ENCODE assay signal across 23 cellular contexts in genomic region chr3:71650372-71650771, GRCh38.
"Had no signal": no experiment of that assay in that cellular context is flagged by ENCODE, and none has a peak within 500 bp of the region (broad histone marks: within the 10 kb centered on the region; RNA-seq: fewer than 3 reads in every experiment).

No MANE protein-coding gene starts in this region.

- H3K4me3 ChIP-seq: coronary artery, dorsolateral prefrontal cortex, esophagus muscularis mucosa, gastroesophageal sphincter, heart right ventricle, left lung, lower lobe of right lung, mucosa of descending colon had no signal

- H3K36me3 ChIP-seq: esophagus muscularis mucosa, gastroesophageal sphincter, heart right ventricle, left lung, lower lobe of right lung had no signal

- ATAC-seq: foreskin keratinocyte, gastroesophageal sphincter, heart right ventricle, left cardiac atrium, left lung, left ventricle myocardium superior, lower lobe of right lung, mucosa of descending colon had no signal

- H3K4me1 ChIP-seq: lower lobe of right lung had no signal

- H3K27ac ChIP-seq: coronary artery, esophagus muscularis mucosa, foreskin keratinocyte, heart right ventricle, left lung, lower lobe of right lung had no signal

- H3K9me3 ChIP-seq: esophagus muscularis mucosa, gastroesophageal sphincter, heart right ventricle, left lung, lower lobe of right lung, mucosa of descending colon had no signal

- DNase-seq: dermis blood vessel endothelial cell; dorsolateral prefrontal cortex; effector CD4-positive, alpha-beta T cell; effector memory CD4-positive, alpha-beta T cell; foreskin keratinocyte; glutamatergic neuron; head of caudate nucleus; heart right ventricle; hippocampal formation; left cardiac atrium; left lung; left ventricle myocardium superior; lower lobe of right lung; mesenchymal stem cell; mucosa of descending colon had no signal

- FAIRE-seq: colon, endothelial cell of umbilical vein, frontal cortex, islet of Langerhans, keratinocyte had no signal

- H3K27me3 ChIP-seq: dorsolateral prefrontal cortex, esophagus muscularis mucosa, foreskin keratinocyte, gastroesophageal sphincter, heart right ventricle, left lung had no signal
